In genomic region chr3:32501785-32502088, GRCh38 we compare ENCODE assay signal across 8 cellular contexts. TPM values are rescaled to one million over a fixed set of nuclear protein-coding genes. Genes with fewer than 3 reads are reported as not detected.
DNase-seq lines count a peak whose midpoint lies in the region; ATAC-seq and TF ChIP-seq lines count a peak whose summit lies in the region.

No MANE protein-coding gene starts in this region.

- H3K4me3 ChIP-seq in OCI-LY1 (ENCODE audit: low read depth, low read length, poor library complexity, severe bottlenecking): peak overlapping the region; percentile 86
- H3K4me3 ChIP-seq in epithelial cell of proximal tubule (ENCODE audit: low read depth, low read length): peak overlapping the region; percentile 95
- H3K4me3 ChIP-seq in rectal smooth muscle tissue (ENCODE audit: low read length): peak overlapping the region; percentile 75

- peaks cover 13% of the 10 kb centered on the region; the same call in 1 of the 2 replicates for H3K79me2 ChIP-seq in OCI-LY1 (ENCODE audit: insufficient read depth, low read length)

- 0 out of 2 replicates have a peak, but pooled peaks cover 4% of the 10 kb centered on the region for H4K20me1 ChIP-seq in OCI-LY1 (ENCODE audit: insufficient read depth, low read length)

- no peaks in the 10 kb centered on the region for H3F3A ChIP-seq in OCI-LY1 (ENCODE audit: insufficient read depth, low read length)

- no peaks in the 10 kb centered on the region for H3K9me3 ChIP-seq in OCI-LY1 (ENCODE audit: low read length)

- H2AFZ ChIP-seq in OCI-LY1 (ENCODE audit: low read length): no peak overlapping the region

- H3K4me2 ChIP-seq in OCI-LY1 (ENCODE audit: low read length): peak overlapping the region; percentile 96

- H3K27ac ChIP-seq in OCI-LY1 (ENCODE audit: low read depth, low read length, poor library complexity, severe bottlenecking) (peak overlapping the region; percentile 58), rectal smooth muscle tissue (ENCODE audit: low read depth, low read length) (peak overlapping the region; percentile 91)

- no peaks in the 10 kb centered on the region for H3K9me2 ChIP-seq in OCI-LY1 (ENCODE audit: low read depth, low read length)

- no peak for TF ChIP-seq CTCF in OCI-LY1 (IDR thresholded peaks at IDR 0.05; ENCODE audit: low read length)
- TF ChIP-seq CTCF in epithelial cell of proximal tubule (conservative IDR thresholded peaks at IDR 0.05; ENCODE audit: low read depth, low read length): no peak

- peak overlapping the region; percentile 82 for H3K9ac ChIP-seq in OCI-LY1 (ENCODE audit: low read length)
- H3K9ac ChIP-seq in rectal smooth muscle tissue (ENCODE audit: low read length): peak overlapping the region; percentile 20

- ATAC-seq in GM19035 (IDR thresholded peaks at IDR 0.05; ENCODE audit: unreplicated experiment) (peak; percentile 3), GM21528 (IDR thresholded peaks at IDR 0.05; ENCODE audit: low FRiP score, unreplicated experiment) (no peak), HG02623 (IDR thresholded peaks at IDR 0.05; ENCODE audit: unreplicated experiment) (no peak), HG03108 (IDR thresholded peaks at IDR 0.05; ENCODE audit: unreplicated experiment) (no peak)

- H3K27me3 ChIP-seq in OCI-LY1 (ENCODE audit: insufficient read depth, low read length): no peaks in the 10 kb centered on the region
- H3K27me3 ChIP-seq in rectal smooth muscle tissue (ENCODE audit: control insufficient read depth, insufficient read depth, low read length): no peaks in the 10 kb centered on the region

- H3K4me1 ChIP-seq in OCI-LY1 (ENCODE audit: insufficient read depth, low read length, severe bottlenecking): peaks cover 53% of the 10 kb centered on the region
- H3K4me1 ChIP-seq in rectal smooth muscle tissue (ENCODE audit: control insufficient read depth, insufficient read depth, low read length): peaks cover 7% of the 10 kb centered on the region

- DNase-seq in epithelial cell of proximal tubule (ENCODE audit: low read depth) (no peak), HK-2 (ENCODE audit: unreplicated experiment) (no peak)

- no peaks in the 10 kb centered on the region for H3K36me3 ChIP-seq in OCI-LY1 (ENCODE audit: insufficient read depth, low read length)
- no peaks in the 10 kb centered on the region for H3K36me3 ChIP-seq in rectal smooth muscle tissue (ENCODE audit: control insufficient read depth, insufficient read depth, low read length)

RNA-seq across cellular contexts. Expression of gene CMTM6, which starts 0.9 kb away (rescaled TPM):
- 73.1 and 135 TPM in 2 replicates for total RNA-seq in epithelial cell of proximal tubule
